30 cellular contexts compared by ENCODE assay signal in the genomic region with DNA sequence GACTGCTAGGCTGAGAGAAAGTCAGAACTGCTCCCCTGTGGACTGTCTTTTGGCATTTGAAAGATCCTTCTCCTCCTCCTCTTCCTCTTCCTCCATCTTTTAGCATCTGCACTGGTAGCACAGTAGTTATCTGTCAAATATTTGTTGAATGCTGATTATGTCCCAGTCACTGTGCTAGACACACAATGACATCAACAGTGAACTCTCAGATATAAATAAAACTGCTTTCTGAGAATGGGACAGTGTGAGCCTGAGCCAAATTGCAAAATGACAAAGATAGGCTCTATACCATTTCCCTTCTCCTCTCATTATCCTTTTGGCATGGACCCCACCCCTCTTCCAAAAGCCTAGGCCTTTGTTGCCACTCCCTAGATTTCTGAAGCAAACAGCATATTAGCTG.
"Had no signal": no experiment of that assay in that cellular context is flagged by ENCODE, and none has a peak within 500 bp of the region (broad histone marks: within the 10 kb centered on the region; RNA-seq: fewer than 3 reads in every experiment).

No MANE protein-coding gene starts in this region.

- H3K9me3 ChIP-seq: adrenal gland, body of pancreas, colonic mucosa, esophagus squamous epithelium, gastroesophageal sphincter had no signal

- H3K27me3 ChIP-seq: adrenal gland, body of pancreas, colonic mucosa, esophagus squamous epithelium, gastroesophageal sphincter had no signal

- H3K4me3 ChIP-seq: adrenal gland, body of pancreas, colonic mucosa, esophagus squamous epithelium, gastroesophageal sphincter had no signal

- H3K36me3 ChIP-seq: adrenal gland, colonic mucosa, esophagus squamous epithelium, gastroesophageal sphincter, WERI-Rb-1 had no signal

- DNase-seq: activated B cell treated with CpG ODN at 0.5 μM for 24 hours; activated CD4-positive, alpha-beta T cell treated with anti-CD3 and anti-CD28 coated beads for 48 hours; activated CD4-positive, alpha-beta T cell treated with anti-CD3 and anti-CD28 coated beads, Interleukin-2, amount 50 U/mL, for 1 hour; activated CD4-positive, alpha-beta T cell treated with anti-CD3 and anti-CD28 coated beads, Interleukin-2, amount 50 U/mL, for 48 hours; activated CD8-positive, alpha-beta memory T cell treated with anti-CD3 and anti-CD28 coated beads for 24 hours; activated CD8-positive, alpha-beta T cell treated with anti-CD3 and anti-CD28 coated beads for 36 hours; activated effector memory CD4-positive, alpha-beta T cell treated with Interleukin-2 at 50 U/mL for 16 hours; activated gamma-delta T cell treated with Interleukin-2 at 50 U/mL for 16 hours; activated naive CD4-positive, alpha-beta T cell treated with anti-CD3 and anti-CD28 coated beads for 36 hours; activated naive CD8-positive, alpha-beta T cell treated with anti-CD3 and anti-CD28 coated beads for 36 hours; activated naive CD8-positive, alpha-beta T cell treated with anti-CD3 and anti-CD28 coated beads, Interleukin-2, amount 50 U/mL, for 24 hours; activated T-cell treated with anti-CD3 and anti-CD28 coated beads, Interleukin-2, amount 50 U/mL, for 4 hours; adrenal gland; amygdala; aorta; body of pancreas; central memory CD4-positive, alpha-beta T cell; cerebellar nuclear complex; colonic mucosa; effector CD8-positive, alpha-beta T cell; esophagus squamous epithelium; foreskin melanocyte; T-helper 1 cell; T-helper 17 cell; T1000; WERI-Rb-1 had no signal

- ATAC-seq: activated CD4-positive, CD25-positive, alpha-beta regulatory T cell treated with anti-CD3 and anti-CD28 coated beads, Interleukin-2, amount 50 U/mL, for 24 hours; activated CD8-positive, alpha-beta T cell treated with anti-CD3 and anti-CD28 coated beads for 36 hours; activated naive CD8-positive, alpha-beta T cell treated with anti-CD3 and anti-CD28 coated beads, Interleukin-2, amount 50 U/mL, for 24 hours; activated T-cell treated with anti-CD3 and anti-CD28 coated beads, Interleukin-2, amount 50 U/mL, for 4 hours; activated T-helper 17 cell treated with anti-CD3 and anti-CD28 coated beads, Interleukin-2, amount 50 U/mL, for 72 hours; body of pancreas; gastroesophageal sphincter; T-helper 17 cell had no signal

- H3K4me1 ChIP-seq: adrenal gland, body of pancreas, colonic mucosa, gastroesophageal sphincter had no signal

- H3K27ac ChIP-seq: adrenal gland, body of pancreas, colonic mucosa, epithelial cell of prostate, esophagus squamous epithelium, gastroesophageal sphincter, WERI-Rb-1 had no signal
